Comparison of ENCODE assay signal across 8 cellular contexts in genomic region chr12:104455594-104456416, GRCh38. TPM values are rescaled to one million over a fixed set of nuclear protein-coding genes. Genes with fewer than 3 reads are reported as not detected.
DNase-seq lines count a peak whose midpoint lies in the region; ATAC-seq and TF ChIP-seq lines count a peak whose summit lies in the region.

No MANE protein-coding gene starts in this region.

- peaks cover 27% of the 10 kb centered on the region for H3K4me1 ChIP-seq in body of pancreas
- peaks cover 0 to 5% of the 10 kb centered on the region in 2 donors for H3K4me1 ChIP-seq in lung (ENCODE audit: control insufficient read depth in 2 of 2, insufficient read depth in 2 of 2, low read length in 2 of 2)

- peak overlapping the region in 3 of 4 donors; percentile 56 to 66 (median 58) for H3K27ac ChIP-seq in body of pancreas
- no peak overlapping the region for H3K27ac ChIP-seq in lung (ENCODE audit: low read depth in 1 of 2, low read length in 1 of 2)

- H3K27me3 ChIP-seq in body of pancreas (no peaks in the 10 kb centered on the region), lung (ENCODE audit: control insufficient read depth, insufficient read depth) (no peaks in the 10 kb centered on the region)

- no peaks in the 10 kb centered on the region for H3K9me3 Mint-ChIP-seq in activated naive CD4-positive, alpha-beta T cell treated with anti-CD3 and anti-CD28 coated beads, Interleukin-2, amount 50 U/mL, for 24 hours
- no peaks in the 10 kb centered on the region for H3K9me3 Mint-ChIP-seq in type B pancreatic cell

- H3K9me3 ChIP-seq in body of pancreas = no peaks in the 10 kb centered on the region
- H3K9me3 ChIP-seq in lung (ENCODE audit: control insufficient read depth in 2 of 2, insufficient read depth in 1 of 2, low read length in 1 of 2) = no peaks in the 10 kb centered on the region

- no peak for TF ChIP-seq CTCF in body of pancreas (IDR thresholded peaks at IDR 0.05)
- no peak for TF ChIP-seq CTCF in lung (IDR thresholded peaks at IDR 0.05; ENCODE audit: control extremely low read depth, extremely low read depth)
- no peak for TF ChIP-seq CTCF in type B pancreatic cell (conservative IDR thresholded peaks at IDR 0.05)

- H3K4me3 Mint-ChIP-seq in activated naive CD4-positive, alpha-beta T cell treated with anti-CD3 and anti-CD28 coated beads, Interleukin-2, amount 50 U/mL, for 24 hours = peak overlapping the region; percentile 92
- peak overlapping the region; percentile 97 for H3K4me3 Mint-ChIP-seq in type B pancreatic cell

- intact Hi-C loops in body of pancreas (cut with DNase I) = no loop called here

- ATAC-seq in body of pancreas = no peak
- no peak for ATAC-seq in lung (ENCODE audit: insufficient read depth, low FRiP score)
- ATAC-seq in HG03159 (IDR thresholded peaks at IDR 0.05; ENCODE audit: unreplicated experiment) = no peak
- ATAC-seq in GM21529 (IDR thresholded peaks at IDR 0.05; ENCODE audit: unreplicated experiment) = no peak
- no peak for ATAC-seq in HG02973 (IDR thresholded peaks at IDR 0.05; ENCODE audit: unreplicated experiment)

- no peak for DNase-seq in activated naive CD4-positive, alpha-beta T cell treated with anti-CD3 and anti-CD28 coated beads, Interleukin-2, amount 50 U/mL, for 16 hours
- no peak for DNase-seq in body of pancreas
- DNase-seq in lung (ENCODE audit: low spot score) = no peak
- DNase-seq in type B pancreatic cell (ENCODE audit: extremely low spot score, unreplicated experiment) = no peak

- 20 to 25% methylated on average over 6 to 8 of the region's 8 CpGs for WGBS in body of pancreas, 2 donors
- WGBS in lung, 2 donors = 31 to 33% methylated on average over 8 of the region's 8 CpGs

- H3K27me3 Mint-ChIP-seq in activated naive CD4-positive, alpha-beta T cell treated with anti-CD3 and anti-CD28 coated beads, Interleukin-2, amount 50 U/mL, for 24 hours = no peaks in the 10 kb centered on the region
- peaks cover 21% of the 10 kb centered on the region for H3K27me3 Mint-ChIP-seq in type B pancreatic cell

- H3K36me3 ChIP-seq in body of pancreas (replicated peaks in 1 of 2; ENCODE audit: insufficient read depth in 1 of 2, low read depth in 2 of 2) (no peaks in the 10 kb centered on the region), lung (ENCODE audit: control insufficient read depth in 2 of 2, insufficient read depth in 2 of 2, low read length in 2 of 2) (no peaks in the 10 kb centered on the region)

- no peak for TF ChIP-seq POLR2A in body of pancreas (IDR thresholded peaks at IDR 0.05)

- peak overlapping the region; percentile 57 to 64 for H3K4me3 ChIP-seq in body of pancreas
- H3K4me3 ChIP-seq in lung = peak overlapping the region; percentile 81

- H3K36me3 Mint-ChIP-seq in activated naive CD4-positive, alpha-beta T cell treated with anti-CD3 and anti-CD28 coated beads, Interleukin-2, amount 50 U/mL, for 24 hours = peaks cover 3% of the 10 kb centered on the region
- H3K36me3 Mint-ChIP-seq in type B pancreatic cell = no peaks in the 10 kb centered on the region

- peak overlapping the region; percentile 51 for H3K27ac Mint-ChIP-seq in activated naive CD4-positive, alpha-beta T cell treated with anti-CD3 and anti-CD28 coated beads, Interleukin-2, amount 50 U/mL, for 24 hours
- no peak overlapping the region for H3K27ac Mint-ChIP-seq in type B pancreatic cell

- peaks cover 31% of the 10 kb centered on the region for H3K4me1 Mint-ChIP-seq in activated naive CD4-positive, alpha-beta T cell treated with anti-CD3 and anti-CD28 coated beads, Interleukin-2, amount 50 U/mL, for 24 hours
- peaks cover 11% of the 10 kb centered on the region for H3K4me1 Mint-ChIP-seq in type B pancreatic cell (ENCODE audit: unreplicated experiment)

RNA-seq across cellular contexts. Expression of gene CHST11, which starts 0.9 kb away (rescaled TPM):
- total RNA-seq in body of pancreas = 10 to 100 TPM in 1 of 2 donors, 1 to 10 TPM in 1; 4.6 to 14.5 TPM
- 10 to 100 TPM; 26.4 to 63.2 TPM for total RNA-seq in lung
- 10 to 100 TPM in 1 of 2 donors, 1 to 10 TPM in 1; 9.0 to 29.1 TPM for polyA plus RNA-seq in lung
- total RNA-seq in type B pancreatic cell (ENCODE audit: low replicate concordance) = 15.5 and 27.2 TPM in 2 replicates

Comparison
In these comparisons a context has a peak if more than half of its experiments do, and no peak if none do; other contexts are left out.
1. H3K27ac ChIP-seq: peak in body of pancreas (3 of 4); none in lung (0 of 2).